In the genomic region with DNA sequence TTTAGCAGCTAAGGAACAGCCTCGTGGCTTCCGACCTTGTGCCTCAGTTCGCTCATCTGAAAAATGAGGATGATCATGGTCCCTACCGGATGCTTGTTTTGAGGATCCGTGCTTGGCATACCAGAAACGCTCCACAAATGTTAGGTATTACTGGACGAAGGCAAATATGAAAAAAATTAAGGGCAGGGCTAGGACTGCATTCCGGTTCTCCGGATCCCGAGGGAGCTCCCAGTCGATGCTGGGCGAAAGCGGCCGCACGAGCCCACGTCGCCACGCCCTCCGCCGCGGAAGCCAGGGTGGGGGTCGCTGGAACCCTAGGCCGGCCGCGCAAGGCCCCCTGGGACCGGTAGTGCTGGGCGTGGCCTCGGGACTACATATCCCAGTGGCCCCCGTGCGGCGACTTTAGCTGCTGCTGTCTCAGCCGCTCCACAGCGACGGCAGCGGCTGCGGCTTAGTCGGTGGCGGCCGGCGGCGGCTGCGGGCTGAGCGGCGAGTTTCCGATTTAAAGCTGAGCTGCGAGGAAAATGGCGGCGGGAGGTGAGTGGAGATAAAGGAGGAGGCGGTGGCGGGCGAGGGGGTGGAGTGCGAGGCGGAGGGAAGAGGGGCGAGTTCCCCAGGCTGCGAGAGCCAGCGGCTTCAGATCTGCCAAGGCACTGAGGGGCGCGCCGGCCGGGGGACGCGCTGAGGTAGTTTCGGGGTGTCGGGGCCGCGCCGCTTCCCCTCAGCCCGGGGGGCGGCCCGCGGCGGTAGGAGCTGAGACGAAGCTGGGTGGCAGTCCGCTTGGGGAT, we compare ENCODE assay signal across 8 cellular contexts. TPM values are rescaled to one million over a fixed set of nuclear protein-coding genes. Genes with fewer than 3 reads are reported as not detected.
DNase-seq lines count a peak whose midpoint lies in the region; ATAC-seq and TF ChIP-seq lines count a peak whose summit lies in the region.

A gene (plus strand): TSS at position 405 of the 788 bp plus-strand sequence. CDS start 120,361 bp downstream, outside the sequence.

- H3K4me1 Mint-ChIP-seq in activated T-cell treated with anti-CD3 and anti-CD28 coated beads, Interleukin-2, amount 50 U/mL, for 24 hours (ENCODE audit: low read depth) = peaks cover 56% of the 10 kb centered on the region

- peaks cover 50% of the 10 kb centered on the region for H3K36me3 Mint-ChIP-seq in activated T-cell treated with anti-CD3 and anti-CD28 coated beads, Interleukin-2, amount 50 U/mL, for 24 hours (ENCODE audit: low read depth)

- H3K27me3 Mint-ChIP-seq in activated T-cell treated with anti-CD3 and anti-CD28 coated beads, Interleukin-2, amount 50 U/mL, for 24 hours = no peaks in the 10 kb centered on the region

- H3K9me3 ChIP-seq in esophagus muscularis mucosa (no peaks in the 10 kb centered on the region), muscle layer of duodenum (ENCODE audit: control insufficient read depth in 1 of 2, low read length in 2 of 2) (no peaks in the 10 kb centered on the region)

- H3K4me1 ChIP-seq in esophagus muscularis mucosa (peaks cover 13 to 45% (median 31%) of the 10 kb centered on the region in 4 donors), muscle layer of duodenum (ENCODE audit: control insufficient read depth in 1 of 2, insufficient read depth in 2 of 2, low read length in 2 of 2) (peaks cover 0 to 6% of the 10 kb centered on the region in 2 donors)

- intact Hi-C loops in esophagus muscularis mucosa (cut with DNase I) = loop anchor here (5.0 to 10.0 kb wide), 3 partner anchors 73 to 113 kb away; no protein-coding TSS in a partner anchor

- peak within 1 kb of the TSS; percentile 97 for H3K4me3 Mint-ChIP-seq in activated T-cell treated with anti-CD3 and anti-CD28 coated beads, Interleukin-2, amount 50 U/mL, for 24 hours

- no peak for TF ChIP-seq EP300 in esophagus muscularis mucosa (IDR thresholded peaks at IDR 0.05)

- peak; percentile 98 for DNase-seq in DMS53 (lab: John Stamatoyannopoulos, UW)
- DNase-seq in KG1 (lab: John Stamatoyannopoulos, UW) = peak; percentile 91
- peak; percentile 95 for DNase-seq in activated T-cell treated with anti-CD3 and anti-CD28 coated beads, Interleukin-2, amount 50 U/mL, for 24 hours
- peak; percentile 95 for DNase-seq in esophagus muscularis mucosa (ENCODE audit: extremely low spot score)
- peak; percentile 91 for DNase-seq in stimulated activated CD8-positive, alpha-beta memory T cell treated with anti-CD3 and anti-CD28 coated beads, Interleukin-7, amount 100 ng/mL, for 24 hours (ENCODE audit: low read depth)

- WGBS in esophagus muscularis mucosa = under 1% methylated on average over 48 of the region's 74 CpGs

- H3K4me3 ChIP-seq in esophagus muscularis mucosa (peak within 1 kb of the TSS; percentile 91 to 100 (median 96)), muscle layer of duodenum (ENCODE audit: low read depth in 1 of 2, low read length in 2 of 2) (peak within 1 kb of the TSS; percentile 85 to 96)

- H3K27ac Mint-ChIP-seq in activated T-cell treated with anti-CD3 and anti-CD28 coated beads, Interleukin-2, amount 50 U/mL, for 24 hours = peak within 1 kb of the TSS; percentile 98

- TF ChIP-seq CTCF in esophagus muscularis mucosa (IDR thresholded peaks at IDR 0.05) = peak; percentile 45 to 70 (median 53)

- H3K27ac ChIP-seq in esophagus muscularis mucosa (replicated peaks in 1 of 4) (peak within 1 kb of the TSS; percentile 93 to 98 (median 96)), muscle layer of duodenum (ENCODE audit: low read length) (peak within 1 kb of the TSS; percentile 82)

- H3K9me3 Mint-ChIP-seq in activated T-cell treated with anti-CD3 and anti-CD28 coated beads, Interleukin-2, amount 50 U/mL, for 24 hours = no peaks in the 10 kb centered on the region

- no peaks in the 10 kb centered on the region for H3K27me3 ChIP-seq in esophagus muscularis mucosa
- H3K27me3 ChIP-seq in muscle layer of duodenum (ENCODE audit: low read depth, low read length) = no peaks in the 10 kb centered on the region

- no peaks in the 10 kb centered on the region for H3K36me3 ChIP-seq in esophagus muscularis mucosa
- H3K36me3 ChIP-seq in muscle layer of duodenum (ENCODE audit: control insufficient read depth in 1 of 2, insufficient read depth in 2 of 2, low read length in 2 of 2) = peaks cover 0 to 6% of the 10 kb centered on the region in 2 donors

- ATAC-seq in GM21576 (IDR thresholded peaks at IDR 0.05; ENCODE audit: unreplicated experiment) = peak; percentile 73

- TF ChIP-seq POLR2A in esophagus muscularis mucosa (IDR thresholded peaks at IDR 0.05; ENCODE audit: low read depth) = peak; percentile 82

TF ChIP-seq in PFSK-1, 5 proteins besides CTCF, POLR2A, EP300 and RAD21:
- TF ChIP-seq SIN3A (IDR thresholded peaks at IDR 0.05; ENCODE audit: borderline replicate concordance, insufficient read depth, low read length) (peak; percentile 92; the same call in 1 of the 2 replicates), POLR2AphosphoS5 (IDR thresholded peaks at IDR 0.05; ENCODE audit: low read depth, low read length) (peak; percentile 99), FOXP2 (optimal IDR thresholded peaks at IDR 0.05; ENCODE audit: borderline replicate concordance, extremely low read depth, extremely low read length, insufficient read depth) (peak; percentile 95), TAF1 (IDR thresholded peaks at IDR 0.05; ENCODE audit: borderline replicate concordance, insufficient read depth, low read length) (peak; percentile 91; the same call in 1 of the 2 replicates)
- TF ChIP-seq, protein P1, sequence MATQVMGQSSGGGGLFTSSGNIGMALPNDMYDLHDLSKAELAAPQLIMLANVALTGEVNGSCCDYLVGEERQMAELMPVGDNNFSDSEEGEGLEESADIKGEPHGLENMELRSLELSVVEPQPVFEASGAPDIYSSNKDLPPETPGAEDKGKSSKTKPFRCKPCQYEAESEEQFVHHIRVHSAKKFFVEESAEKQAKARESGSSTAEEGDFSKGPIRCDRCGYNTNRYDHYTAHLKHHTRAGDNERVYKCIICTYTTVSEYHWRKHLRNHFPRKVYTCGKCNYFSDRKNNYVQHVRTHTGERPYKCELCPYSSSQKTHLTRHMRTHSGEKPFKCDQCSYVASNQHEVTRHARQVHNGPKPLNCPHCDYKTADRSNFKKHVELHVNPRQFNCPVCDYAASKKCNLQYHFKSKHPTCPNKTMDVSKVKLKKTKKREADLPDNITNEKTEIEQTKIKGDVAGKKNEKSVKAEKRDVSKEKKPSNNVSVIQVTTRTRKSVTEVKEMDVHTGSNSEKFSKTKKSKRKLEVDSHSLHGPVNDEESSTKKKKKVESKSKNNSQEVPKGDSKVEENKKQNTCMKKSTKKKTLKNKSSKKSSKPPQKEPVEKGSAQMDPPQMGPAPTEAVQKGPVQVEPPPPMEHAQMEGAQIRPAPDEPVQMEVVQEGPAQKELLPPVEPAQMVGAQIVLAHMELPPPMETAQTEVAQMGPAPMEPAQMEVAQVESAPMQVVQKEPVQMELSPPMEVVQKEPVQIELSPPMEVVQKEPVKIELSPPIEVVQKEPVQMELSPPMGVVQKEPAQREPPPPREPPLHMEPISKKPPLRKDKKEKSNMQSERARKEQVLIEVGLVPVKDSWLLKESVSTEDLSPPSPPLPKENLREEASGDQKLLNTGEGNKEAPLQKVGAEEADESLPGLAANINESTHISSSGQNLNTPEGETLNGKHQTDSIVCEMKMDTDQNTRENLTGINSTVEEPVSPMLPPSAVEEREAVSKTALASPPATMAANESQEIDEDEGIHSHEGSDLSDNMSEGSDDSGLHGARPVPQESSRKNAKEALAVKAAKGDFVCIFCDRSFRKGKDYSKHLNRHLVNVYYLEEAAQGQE (IDR thresholded peaks at IDR 0.05; ENCODE audit: insufficient read depth in 1 of 2, low read depth in 2 of 2, low read length in 2 of 2) = no peak; a peak in 1 of 4 replicates

RNA-seq across cellular contexts. Expression of the gene that starts here (rescaled TPM):
- 11.9 TPM for polyA plus RNA-seq in PFSK-1 (2012; ENCODE audit: insufficient read length, low read depth)
- 10 to 100 TPM; 25.7 to 51.4 (median 35.8) TPM for total RNA-seq in esophagus muscularis mucosa

Comparison
In these comparisons a context has a peak if more than half of its experiments do, and no peak if none do; other contexts are left out.
1. Peak in every context shown above with its lines: DNase-seq, ATAC-seq, H3K4me3 ChIP-seq and H3K27ac ChIP-seq.